In the genomic region with DNA sequence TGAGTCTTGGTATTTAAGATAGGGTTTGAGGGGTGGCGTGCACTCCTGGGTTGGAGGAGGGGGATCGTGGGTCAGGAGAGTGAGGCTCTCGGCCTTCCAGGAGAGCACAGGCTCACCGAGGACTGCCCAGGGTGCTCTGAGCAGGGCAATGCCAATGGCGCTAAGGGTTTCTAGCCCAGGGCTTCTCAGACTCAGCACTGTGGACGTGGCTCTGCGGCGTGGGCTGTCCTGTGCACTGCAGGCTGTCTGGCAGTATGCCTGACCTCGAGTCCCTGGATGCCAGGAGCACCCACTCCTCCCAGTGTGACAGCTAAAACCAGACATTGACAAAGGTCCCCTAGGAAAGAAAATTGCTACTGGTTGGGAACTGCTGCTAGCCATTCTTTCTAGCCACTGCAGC, we compare ENCODE assay signal across 14 cellular contexts.
"Had no signal": no experiment of that assay in that cellular context is flagged by ENCODE, and none has a peak within 500 bp of the region (broad histone marks: within the 10 kb centered on the region; RNA-seq: fewer than 3 reads in every experiment).

No MANE protein-coding gene starts in this region.

- H3K36me3 ChIP-seq: uterus had no signal

- H3K27ac Mint-ChIP-seq: nephron had no signal

- H3K9me3 ChIP-seq: breast epithelium, colonic mucosa, gastrocnemius medialis, heart right ventricle, left lung, SJSA1, uterus had no signal

- H3K27ac ChIP-seq: breast epithelium, colonic mucosa, gastrocnemius medialis, heart right ventricle, left lung, SJSA1, uterus had no signal

- H3K4me3 ChIP-seq: breast epithelium, colonic mucosa, gastrocnemius medialis, heart right ventricle, left lung, SJSA1, uterus had no signal

- ATAC-seq: gastrocnemius medialis, heart right ventricle, left lung had no signal

- DNase-seq: activated CD4-positive, alpha-beta T cell treated with anti-CD3 and anti-CD28 coated beads for 48 hours; activated naive CD4-positive, alpha-beta T cell treated with anti-CD3 and anti-CD28 coated beads, Interleukin-2, amount 50 U/mL, for 16 hours; activated T-cell treated with anti-CD3 and anti-CD28 coated beads for 4 hours; colonic mucosa; effector CD4-positive, alpha-beta T cell; gastrocnemius medialis; heart right ventricle; stimulated activated CD4-positive, alpha-beta T cell treated with anti-CD3 and anti-CD28 coated beads, Interleukin-15, amount 100 ng/mL, for 24 hours; stimulated activated CD4-positive, alpha-beta T cell treated with anti-CD3 and anti-CD28 coated beads, Interleukin-4, amount 100 ng/mL, for 24 hours; uterus had no signal

- H3K4me1 ChIP-seq: breast epithelium, colonic mucosa, gastrocnemius medialis, heart right ventricle, left lung, SJSA1, uterus had no signal

- H3K9me3 Mint-ChIP-seq: nephron had no signal

- H3K4me3 Mint-ChIP-seq: nephron had no signal

- H3K27me3 ChIP-seq: breast epithelium, colonic mucosa, gastrocnemius medialis, heart right ventricle, left lung, SJSA1, uterus had no signal
